ENCODE assay signal across 12 cellular contexts in genomic region chr10:6980353-6980752, GRCh38.
"Had no signal": no experiment of that assay in that cellular context is flagged by ENCODE, and none has a peak within 500 bp of the region (broad histone marks: within the 10 kb centered on the region; RNA-seq: fewer than 3 reads in every experiment).

No MANE protein-coding gene starts in this region.

- H3K4me1 ChIP-seq: suprapubic skin had no signal

- DNase-seq: activated CD4-positive, alpha-beta T cell treated with anti-CD3 and anti-CD28 coated beads, Interleukin-2, amount 50 U/mL, for 48 hours; activated CD8-positive, alpha-beta memory T cell treated with anti-CD3 and anti-CD28 coated beads, Interleukin-2, amount 10 ng/mL, durations not matched to agents 7 days and 5 days; activated naive CD4-positive, alpha-beta T cell treated with anti-CD3 and anti-CD28 coated beads, Interleukin-2, amount 50 U/mL, for 16 hours; activated T-cell treated with anti-CD3 and anti-CD28 coated beads, Interleukin-2, amount 50 U/mL, for 24 hours; left cardiac atrium; ovary; T1000 had no signal

- H3K4me2 ChIP-seq: neural progenitor cell had no signal

- H3K9me3 ChIP-seq: ovary had no signal

- H3K36me3 ChIP-seq: neural progenitor cell, ovary, suprapubic skin had no signal

- H3K27ac ChIP-seq: neural progenitor cell, ovary, suprapubic skin, VCaP had no signal

- H3K4me3 ChIP-seq: lung, neural progenitor cell, ovary, suprapubic skin had no signal

- H3K27me3 ChIP-seq: neural progenitor cell, ovary had no signal

- H3K9ac ChIP-seq: neural progenitor cell had no signal

- ATAC-seq: activated CD8-positive, alpha-beta memory T cell treated with anti-CD3 and anti-CD28 coated beads, Interleukin-2, amount 10 ng/mL, durations not matched to agents 7 days and 5 days; left cardiac atrium; sciatic nerve had no signal

- H2AFZ ChIP-seq: neural progenitor cell had no signal
